Comparison of ENCODE assay signal across 24 cellular contexts in the genomic region with DNA sequence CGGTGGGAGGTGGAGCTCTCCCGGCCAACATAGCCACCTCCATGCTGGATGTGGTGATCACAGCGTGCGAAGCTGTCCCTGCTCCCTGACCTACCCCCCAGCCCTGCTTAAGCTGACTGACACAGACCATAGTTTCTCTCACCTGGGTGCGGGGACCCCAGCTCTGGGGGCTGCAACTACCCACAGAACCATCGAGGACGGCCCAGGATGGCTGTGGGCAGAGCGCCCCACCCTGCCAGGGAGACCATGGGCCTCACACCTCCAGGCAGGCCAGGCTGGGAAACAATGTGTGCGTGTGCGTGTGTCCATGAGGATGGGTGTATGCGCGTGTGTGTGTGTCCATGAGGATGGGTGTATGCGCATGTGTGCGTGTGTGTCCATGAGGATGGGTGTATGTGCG. TPM values are rescaled to one million over a fixed set of nuclear protein-coding genes. Genes with fewer than 3 reads are reported as not detected.
"Had no signal": no experiment of that assay in that cellular context is flagged by ENCODE, and none has a peak within 500 bp of the region (broad histone marks: within the 10 kb centered on the region; RNA-seq: fewer than 3 reads in every experiment).

No MANE protein-coding gene starts in this region.

- H3K27me3 ChIP-seq: body of pancreas, hepatocyte, pancreas, upper lobe of right lung had no signal

- H3K36me3 Mint-ChIP-seq: naive thymus-derived CD4-positive, alpha-beta T cell had no signal

- H3K4me3 ChIP-seq: body of pancreas, hepatocyte, left lung, pancreas, upper lobe of right lung had no signal

- H2AFZ ChIP-seq: hepatocyte had no signal

- H3K27ac Mint-ChIP-seq: activated CD4-positive, alpha-beta T cell treated with anti-CD3 and anti-CD28 coated beads, Interleukin-2, amount 10 ng/mL, durations not matched to agents 7 days and 5 days; activated naive CD8-positive, alpha-beta T cell treated with anti-CD3 and anti-CD28 coated beads, Interleukin-2, amount 50 U/mL, for 24 hours; activated T-helper 1 cell treated with anti-CD3 and anti-CD28 coated beads, Interleukin-12 subunit alpha, Interleukin-12 subunit beta, Interleukin-2, Interleukin-4 antibody, amounts not matched to agents 30 ng/mL and 10 ng/mL and 1 ng/mL, durations not matched to agents 14 hours and 24 hours and 36 hours had no signal

- H3K4me2 ChIP-seq: hepatocyte had no signal

- DNase-seq: activated CD4-positive, alpha-beta T cell treated with anti-CD3 and anti-CD28 coated beads, Interleukin-2, amount 10 ng/mL, durations not matched to agents 7 days and 5 days; activated CD4-positive, CD25-positive, alpha-beta regulatory T cell treated with anti-CD3 and anti-CD28 coated beads, Interleukin-2, amount 50 U/mL, for 72 hours; activated CD8-positive, alpha-beta T cell treated with anti-CD3 and anti-CD28 coated beads, Interleukin-2, amount 10 ng/mL, durations not matched to agents 7 days and 5 days; activated gamma-delta T cell; activated naive CD4-positive, alpha-beta T cell treated with anti-CD3 and anti-CD28 coated beads, Interleukin-2, amount 50 U/mL, for 16 hours; activated naive CD8-positive, alpha-beta T cell treated with anti-CD3 and anti-CD28 coated beads, Interleukin-2, amount 50 U/mL, for 24 hours; body of pancreas; dermis blood vessel endothelial cell; effector CD8-positive, alpha-beta T cell; foreskin melanocyte; kidney glomerular epithelial cell; left lung; naive thymus-derived CD4-positive, alpha-beta T cell; pancreas; right cardiac atrium; stimulated activated CD4-positive, alpha-beta T cell treated with anti-CD3 and anti-CD28 coated beads, Interleukin-12 subunit alpha, Interleukin-12 subunit beta, amount 100 ng/mL, for 4 hours; stimulated activated CD4-positive, alpha-beta T cell treated with anti-CD3 and anti-CD28 coated beads, Interleukin-4, amount 100 ng/mL, for 4 hours; stimulated activated naive CD8-positive, alpha-beta T cell treated with anti-CD3 and anti-CD28 coated beads, Interleukin-15, Interleukin-2, amounts not matched to agents 100 U/mL and 50 U/mL, for 24 hours; T-helper 2 cell; upper lobe of right lung had no signal

- H3K9me3 Mint-ChIP-seq: activated naive CD8-positive, alpha-beta T cell treated with anti-CD3 and anti-CD28 coated beads, Interleukin-2, amount 50 U/mL, for 24 hours; activated T-helper 1 cell treated with anti-CD3 and anti-CD28 coated beads, Interleukin-12 subunit alpha, Interleukin-12 subunit beta, Interleukin-2, Interleukin-4 antibody, amounts not matched to agents 30 ng/mL and 10 ng/mL and 1 ng/mL, durations not matched to agents 14 hours and 24 hours and 36 hours had no signal

- H3K36me3 ChIP-seq: left lung, neutrophil, pancreas, upper lobe of right lung had no signal

- FAIRE-seq: pancreas had no signal

- H3K9me3 ChIP-seq: body of pancreas, left lung, neutrophil, pancreas, upper lobe of right lung had no signal

- H3K4me3 Mint-ChIP-seq: activated CD4-positive, alpha-beta T cell treated with anti-CD3 and anti-CD28 coated beads, Interleukin-2, amount 10 ng/mL, durations not matched to agents 7 days and 5 days; activated CD8-positive, alpha-beta T cell treated with anti-CD3 and anti-CD28 coated beads, Interleukin-2, amount 10 ng/mL, durations not matched to agents 7 days and 5 days; activated naive CD8-positive, alpha-beta T cell treated with anti-CD3 and anti-CD28 coated beads, Interleukin-2, amount 50 U/mL, for 24 hours; activated T-helper 1 cell treated with anti-CD3 and anti-CD28 coated beads, Interleukin-12 subunit alpha, Interleukin-12 subunit beta, Interleukin-2, Interleukin-4 antibody, amounts not matched to agents 30 ng/mL and 10 ng/mL and 1 ng/mL, durations not matched to agents 14 hours and 24 hours and 36 hours; naive thymus-derived CD4-positive, alpha-beta T cell had no signal

- H3K27ac ChIP-seq: body of pancreas, hepatocyte, left lung, neutrophil, pancreas, upper lobe of right lung, VCaP had no signal

- ATAC-seq: activated CD8-positive, alpha-beta T cell treated with anti-CD3 and anti-CD28 coated beads, Interleukin-2, amount 10 ng/mL, durations not matched to agents 7 days and 5 days; activated naive CD8-positive, alpha-beta T cell treated with anti-CD3 and anti-CD28 coated beads, Interleukin-2, amount 50 U/mL, for 24 hours; body of pancreas; left lung; naive thymus-derived CD4-positive, alpha-beta T cell; pancreas; right cardiac atrium; stimulated activated naive CD8-positive, alpha-beta T cell treated with anti-CD3 and anti-CD28 coated beads, Interleukin-15, Interleukin-2, amounts not matched to agents 100 U/mL and 50 U/mL, for 24 hours; upper lobe of right lung had no signal

RNA-seq across cellular contexts. Expression of a gene that starts 20.4 kb away (rescaled TPM):
- total RNA-seq: activated CD4-positive, alpha-beta T cell treated with anti-CD3 and anti-CD28 coated beads, Interleukin-2, amount 10 ng/mL, durations not matched to agents 7 days and 5 days had no signal
- polyA plus RNA-seq: naive thymus-derived CD4-positive, alpha-beta T cell had no signal
